Comparison of ENCODE assay signal across 21 cellular contexts in the genomic region with DNA sequence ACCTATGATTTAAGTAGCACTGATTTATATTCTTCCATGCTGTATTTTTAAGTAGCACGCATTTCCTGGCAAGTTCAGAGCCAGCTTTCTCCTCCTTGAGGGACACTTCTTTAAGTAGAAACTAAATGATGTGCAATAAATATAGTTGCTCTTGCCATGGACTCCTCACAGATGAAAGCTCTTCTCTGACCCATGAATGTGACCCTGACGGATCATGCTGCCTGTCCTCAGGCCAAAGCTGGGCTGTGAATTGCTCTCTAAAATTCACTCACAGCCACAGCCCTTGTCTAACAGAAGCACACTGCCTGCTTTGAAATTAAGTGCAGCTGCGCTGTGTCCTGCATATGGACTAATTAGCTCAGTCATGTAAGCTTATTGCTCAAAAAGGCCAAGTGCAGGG.
DNase-seq lines count a peak whose midpoint lies in the region; ATAC-seq and TF ChIP-seq lines count a peak whose summit lies in the region.
"Had no signal": no experiment of that assay in that cellular context is flagged by ENCODE, and none has a peak within 500 bp of the region (broad histone marks: within the 10 kb centered on the region; RNA-seq: fewer than 3 reads in every experiment).

No MANE protein-coding gene starts in this region.

- no peaks in the 10 kb centered on the region; the same call in 2 of the 3 replicates for H3K4me1 Mint-ChIP-seq in GM23338
- H3K4me1 Mint-ChIP-seq in neural progenitor cell: peaks cover 32% of the 10 kb centered on the region
- H3K4me1 Mint-ChIP-seq: B cell; CD4-positive, CD25-positive, alpha-beta regulatory T cell had no signal

- H3K9me3 Mint-ChIP-seq in GM23338 (peaks cover 11% of the 10 kb centered on the region), neural progenitor cell (peaks cover 20% of the 10 kb centered on the region)

- H4K20me1 ChIP-seq in GM23338 (replicated peaks; ENCODE audit: insufficient read depth) (no peaks in the 10 kb centered on the region), neural progenitor cell (ENCODE audit: low read depth) (no peaks in the 10 kb centered on the region)
- H4K20me1 ChIP-seq: BLaER1 had no signal

- no peaks in the 10 kb centered on the region for H3K4me1 ChIP-seq in GM23338 (ENCODE audit: insufficient read depth)
- peaks cover 4% of the 10 kb centered on the region for H3K4me1 ChIP-seq in neural progenitor cell
- H3K4me1 ChIP-seq in spleen: no peaks in the 10 kb centered on the region
- H3K4me1 ChIP-seq in Peyer's patch: no peaks in the 10 kb centered on the region
- H3K4me1 ChIP-seq: BLaER1, HAP-1 had no signal

- no peaks in the 10 kb centered on the region for H3K9me2 ChIP-seq in GM23338 (ENCODE audit: insufficient read depth)

- TF ChIP-seq POLR2A in spleen (IDR thresholded peaks at IDR 0.05) (no peak), Peyer's patch (IDR thresholded peaks at IDR 0.05) (no peak)

- intact Hi-C loops in spleen (cut with DNase I; ENCODE audit: low total_unique reads): no loop called here

- no peaks in the 10 kb centered on the region for H3K79me2 ChIP-seq in GM23338 (replicated peaks; ENCODE audit: insufficient read depth)
- H3K79me2 ChIP-seq in neural progenitor cell (ENCODE audit: low read depth): no peaks in the 10 kb centered on the region

- DNase-seq in GM23338 (ENCODE audit: low spot score) (no peak), fibroblast of gingiva (ENCODE audit: low read depth) (peak; percentile 5), neural progenitor cell (ENCODE audit: low spot score) (no peak), retina (peak; percentile 45), NCI-H510A treated with DMSO at 0.1 percent for 48 hours (lab: John Stamatoyannopoulos, UW) (no peak), spleen (no peak), Peyer's patch (no peak)
- DNase-seq: CD4-positive, CD25-positive, alpha-beta regulatory T cell; CD8-positive, alpha-beta T cell; DMS 273 treated with DMSO at 0.1 percent for 48 hours; DMS79; EL; GDM1; GM23248; HFFc6 had no signal

- H2AFZ ChIP-seq in GM23338 (peak overlapping the region; percentile 4; the same call in 1 of the 2 replicates), neural progenitor cell (replicated peaks) (no peak overlapping the region)
- H2AFZ ChIP-seq: GM23248 had no signal

- H3K4me3 Mint-ChIP-seq in GM23338 (no peak overlapping the region), neural progenitor cell (peak overlapping the region; percentile 26)
- H3K4me3 Mint-ChIP-seq: B cell; CD4-positive, CD25-positive, alpha-beta regulatory T cell; CD8-positive, alpha-beta T cell; HFFc6 had no signal

- no peaks in the 10 kb centered on the region for H3K36me3 ChIP-seq in GM23338 (ENCODE audit: insufficient read depth)
- H3K36me3 ChIP-seq in neural progenitor cell: peaks cover 7% of the 10 kb centered on the region
- H3K36me3 ChIP-seq in spleen: no peaks in the 10 kb centered on the region
- H3K36me3 ChIP-seq in Peyer's patch: no peaks in the 10 kb centered on the region
- H3K36me3 ChIP-seq: BLaER1, HAP-1 had no signal

- H3K27ac ChIP-seq in GM23338 (ENCODE audit: low read depth) (no peak overlapping the region), neural progenitor cell (no peak overlapping the region), spleen (no peak overlapping the region), Peyer's patch (no peak overlapping the region)
- H3K27ac ChIP-seq: 22Rv1, BLaER1, C4-2B, GM23248 had no signal

- H3K36me3 Mint-ChIP-seq in GM23338 (ENCODE audit: low read depth) (peaks cover 5% of the 10 kb centered on the region; the same call in 2 of the 3 replicates), neural progenitor cell (peaks cover 10% of the 10 kb centered on the region)
- H3K36me3 Mint-ChIP-seq: CD4-positive, CD25-positive, alpha-beta regulatory T cell; CD8-positive, alpha-beta T cell had no signal

- H3K9ac ChIP-seq in neural progenitor cell: no peak overlapping the region
- H3K9ac ChIP-seq: BLaER1, GM23248 had no signal

- H3F3A ChIP-seq in GM23338 (replicated peaks; ENCODE audit: low read depth): no peaks in the 10 kb centered on the region
- no peaks in the 10 kb centered on the region for H3F3A ChIP-seq in neural progenitor cell (ENCODE audit: low read depth)

- H3K4me3 ChIP-seq in GM23338 (no peak overlapping the region), neural progenitor cell (no peak overlapping the region), spleen (no peak overlapping the region), Peyer's patch (no peak overlapping the region)
- H3K4me3 ChIP-seq: BLaER1, GM12878, GM23248, HAP-1 had no signal

- H3K4me2 ChIP-seq in GM23338 (no peak overlapping the region), neural progenitor cell (no peak overlapping the region)
- H3K4me2 ChIP-seq: BLaER1 had no signal

- H3K9me3 ChIP-seq in neural progenitor cell (ENCODE audit: low read depth) (peaks cover 9% of the 10 kb centered on the region), spleen (peaks cover 0 to 22% (median 16%) of the 10 kb centered on the region in 8 donors), Peyer's patch (peaks cover 0 to 3% (median 0%) of the 10 kb centered on the region in 4 donors)
- H3K9me3 ChIP-seq: HAP-1 had no signal

- H3K27me3 ChIP-seq in GM23338 (ENCODE audit: insufficient read depth): no peaks in the 10 kb centered on the region
- no peaks in the 10 kb centered on the region for H3K27me3 ChIP-seq in neural progenitor cell
- H3K27me3 ChIP-seq in spleen (replicated peaks in 1 of 7): peaks cover 0 to 3% (median 0%) of the 10 kb centered on the region in 7 donors
- H3K27me3 ChIP-seq in Peyer's patch: no peaks in the 10 kb centered on the region
- H3K27me3 ChIP-seq: BLaER1 had no signal

- TF ChIP-seq CTCF in GM23338 (conservative IDR thresholded peaks at IDR 0.05; ENCODE audit: low read depth in 2 of 2) (no peak), neural progenitor cell (IDR thresholded peaks at IDR 0.05) (no peak), spleen (IDR thresholded peaks at IDR 0.05 in 8 of 11, conservative IDR thresholded peaks at IDR 0.05 in 3 of 11) (no peak), Peyer's patch (IDR thresholded peaks at IDR 0.05) (no peak)

- ATAC-seq in GM23338: no peak
- ATAC-seq: CD8-positive, alpha-beta T cell; GM12878 had no signal

- H3K27ac Mint-ChIP-seq in GM23338: no peak overlapping the region
- H3K27ac Mint-ChIP-seq in neural progenitor cell: peak overlapping the region; percentile 67
- H3K27ac Mint-ChIP-seq: B cell; CD4-positive, CD25-positive, alpha-beta regulatory T cell; CD8-positive, alpha-beta T cell; HFFc6 had no signal

- 65 to 83% (median 77%) methylated on average over 3 of the region's 3 CpGs for WGBS in spleen, 5 donors

- H3K27me3 Mint-ChIP-seq in GM23338 (ENCODE audit: insufficient read depth, low read depth, poor library complexity): no peaks in the 10 kb centered on the region
- H3K27me3 Mint-ChIP-seq in neural progenitor cell (ENCODE audit: insufficient read depth, low read depth): peaks cover 2% of the 10 kb centered on the region

TF ChIP-seq in GM23338, 12 proteins besides CTCF, POLR2A, EP300 and RAD21 (continues in another document):
- no peak for TF ChIP-seq CREB1 (CRISPR knock-in tag; IDR thresholded peaks at IDR 0.05; ENCODE audit: low read depth)
- no peak for TF ChIP-seq NANOG (IDR thresholded peaks at IDR 0.05; ENCODE audit: borderline replicate concordance)
- TF ChIP-seq STAT1 (IDR thresholded peaks at IDR 0.05; ENCODE audit: unreplicated experiment): no peak
- no peak for TF ChIP-seq ZNF331 (CRISPR knock-in tag; IDR thresholded peaks at IDR 0.05; ENCODE audit: low read depth)
- TF ChIP-seq ZNF114 (CRISPR knock-in tag; IDR thresholded peaks at IDR 0.05): no peak

Comparison
In these comparisons a context has a peak if more than half of its experiments do, and no peak if none do; other contexts are left out.
1. DNase-seq: peak in fibroblast of gingiva (single experiment) and retina (single experiment); none in GM23338 (single experiment), neural progenitor cell (single experiment), NCI-H510A treated with DMSO at 0.1 percent for 48 hours (single experiment), spleen (single experiment) and Peyer's patch (0 of 3).